8 cellular contexts compared by ENCODE assay signal in genomic region chr6:136547336-136547735, GRCh38. TPM values are rescaled to one million over a fixed set of nuclear protein-coding genes. Genes with fewer than 3 reads are reported as not detected.
DNase-seq lines count a peak whose midpoint lies in the region; ATAC-seq and TF ChIP-seq lines count a peak whose summit lies in the region.

No MANE protein-coding gene starts in this region.

- H4K20me1 ChIP-seq in H9 (ENCODE audit: control insufficient read depth, insufficient read depth, insufficient read length) = peaks cover 2% of the 10 kb centered on the region

- peaks cover 14% of the 10 kb centered on the region for H3K23me2 ChIP-seq in H9 (ENCODE audit: insufficient read length, low read depth, low read length, poor library complexity, severe bottlenecking)

- H3K4ac ChIP-seq in H9 (ENCODE audit: low read depth, low read length) = no peak overlapping the region

- H2AFZ ChIP-seq in H9 (ENCODE audit: low read length) = no peak overlapping the region

- H3K4me3 Mint-ChIP-seq in H9 = no peak overlapping the region; a peak in 1 of 5 replicates

- H2BK20ac ChIP-seq in H9 (ENCODE audit: low read depth, low read length, poor library complexity, severe bottlenecking) = no peak overlapping the region

- no peaks in the 10 kb centered on the region; the same call in 1 of the 2 replicates for H3K27me3 ChIP-seq in H9 (ENCODE audit: insufficient read depth, low read length)
- H3K27me3 ChIP-seq in Peyer's patch = no peaks in the 10 kb centered on the region
- peaks cover 0 to 2% of the 10 kb centered on the region in 2 donors for H3K27me3 ChIP-seq in tibial artery

- peaks cover 54 to 58% of the 10 kb centered on the region in 2 experiments for H3K4me1 Mint-ChIP-seq in H9

- TF ChIP-seq CTCF in H9 (conservative IDR thresholded peaks at IDR 0.05) (peak; percentile 77), Peyer's patch (IDR thresholded peaks at IDR 0.05) (peak in 4 of 6 experiments; percentile 22 to 71 (median 67)), fibroblast of mammary gland (conservative IDR thresholded peaks at IDR 0.05; ENCODE audit: control insufficient read depth, insufficient read depth, low read depth, low read length) (peak; percentile 89), tibial artery (IDR thresholded peaks at IDR 0.05) (peak; percentile 32 to 45)

- no peak overlapping the region for H2BK5ac ChIP-seq in H9 (ENCODE audit: insufficient read length, low read length)

- intact Hi-C loops in tibial artery (cut with DNase I; ENCODE audit: low total_unique reads) = no loop called here

- H3K4me3 ChIP-seq in Peyer's patch (no peak overlapping the region), fibroblast of mammary gland (ENCODE audit: control insufficient read depth, low read depth, low read length) (no peak overlapping the region), tibial artery (no peak overlapping the region)

- H3K36me3 ChIP-seq in Peyer's patch = no peaks in the 10 kb centered on the region
- H3K36me3 ChIP-seq in tibial artery = no peaks in the 10 kb centered on the region

- TF ChIP-seq POLR2A in Peyer's patch (IDR thresholded peaks at IDR 0.05) = no peak

- H2AK5ac ChIP-seq in H9 (ENCODE audit: insufficient read length, low read length) = no peak overlapping the region

- no peak overlapping the region for H3K14ac ChIP-seq in H9 (ENCODE audit: insufficient read depth, low read length)

- H3K79me1 ChIP-seq in H9 (ENCODE audit: insufficient read depth, low read depth, low read length, poor library complexity, severe bottlenecking) = peaks cover 5% of the 10 kb centered on the region

- H4K8ac ChIP-seq in H9 (replicated peaks; ENCODE audit: insufficient read length, low read depth, low read length) = no peak overlapping the region

- H3K27ac Mint-ChIP-seq in H9 = no peak overlapping the region

- no peak overlapping the region for H2BK15ac ChIP-seq in H9 (ENCODE audit: low read depth, low read length)

- H3K4me2 ChIP-seq in H9 (ENCODE audit: insufficient read depth, insufficient read length, low read length) = no peak overlapping the region

- H3K27me3 Mint-ChIP-seq in H9 (ENCODE audit: low read depth) = peaks cover 17% of the 10 kb centered on the region

- H3K9me3 ChIP-seq in H9 (ENCODE audit: control insufficient read depth, low read depth, low read length) (no peaks in the 10 kb centered on the region), Peyer's patch (peaks cover 0 to 5% (median 0%) of the 10 kb centered on the region in 4 donors), tibial artery (no peaks in the 10 kb centered on the region)

- H2BK120ac ChIP-seq in H9 (ENCODE audit: low read depth, low read length, poor library complexity, severe bottlenecking) = no peak overlapping the region

- DNase-seq in AG08396 (ENCODE audit: low spot score) (peak; percentile 53), H9 (no peak), Peyer's patch (no peak), fibroblast of mammary gland (ENCODE audit: low read depth) (peak; percentile 60), tibial artery (no peak)

- H3K9ac ChIP-seq in H9 (ENCODE audit: extremely low read depth, insufficient read length, low read length) = no peak overlapping the region

- H4K91ac ChIP-seq in H9 (ENCODE audit: insufficient read length, low read depth, low read length) = no peak overlapping the region

- H3K4me1 ChIP-seq in H9 (ENCODE audit: insufficient read depth, low read length) (peaks cover 8% of the 10 kb centered on the region; the same call in 1 of the 2 replicates), Peyer's patch (peaks cover 0 to 14% (median 7%) of the 10 kb centered on the region in 4 donors), tibial artery (peaks cover 0 to 20% (median 8%) of the 10 kb centered on the region in 4 donors)

- no peak overlapping the region for H2BK12ac ChIP-seq in H9 (ENCODE audit: insufficient read length, low read depth, low read length)

- H3K18ac ChIP-seq in H9 (ENCODE audit: insufficient read length, low read depth, low read length) = no peak overlapping the region

- no CpG with 5 or more reads among the region's 4 CpGs for WGBS in H9 (ENCODE audit: extremely low coverage, insufficient read length, low lambda C conversion rate)

- H3K27ac ChIP-seq in H9 (ENCODE audit: insufficient read length, low read depth, low read length) (no peak overlapping the region), Peyer's patch (no peak overlapping the region), tibial artery (no peak overlapping the region)

- no peak overlapping the region for H3T11ph ChIP-seq in H9 (ENCODE audit: low read length)

- H3K23ac ChIP-seq in H9 (ENCODE audit: insufficient read length, low read depth, low read length) = no peak overlapping the region

- ATAC-seq in HG02884 (IDR thresholded peaks at IDR 0.05; ENCODE audit: unreplicated experiment) = no peak
- no peak for ATAC-seq in GM21528 (IDR thresholded peaks at IDR 0.05; ENCODE audit: low FRiP score, unreplicated experiment)
- ATAC-seq in HG02642 (IDR thresholded peaks at IDR 0.05; ENCODE audit: poor library complexity, unreplicated experiment) = no peak

- H3K36me3 Mint-ChIP-seq in H9 (ENCODE audit: insufficient read depth in 1 of 3, low read depth in 3 of 3) = peaks cover 0 to 2% (median 0%) of the 10 kb centered on the region in 3 experiments; a peak in 2 of 7 replicates

- H3K56ac ChIP-seq in H9 (ENCODE audit: insufficient read length, low read depth, low read length) = no peak overlapping the region

- H4K5ac ChIP-seq in H9 (ENCODE audit: insufficient read length, low read depth, low read length) = no peak overlapping the region

- H3K9me3 Mint-ChIP-seq in H9 = no peaks in the 10 kb centered on the region

- H3K79me2 ChIP-seq in H9 (ENCODE audit: insufficient read depth, low read length) = peaks cover 16% of the 10 kb centered on the region; the same call in 1 of the 2 replicates

RNA-seq across cellular contexts. Expression of gene MAP7, which starts 2.9 kb away (rescaled TPM):
- total RNA-seq in H9 (2021) (50.2 and 51.1 TPM in 2 replicates), Peyer's patch (10 to 100 TPM; 16.5 to 47.1 (median 38.8) TPM)

Comparison
In these comparisons a context has a peak if more than half of its experiments do, and no peak if none do; other contexts are left out.
1. DNase-seq: peak in AG08396 (single experiment) and fibroblast of mammary gland (single experiment); none in H9 (single experiment), Peyer's patch (0 of 3) and tibial artery (0 of 2).
2. CTCF ChIP-seq: peak in every context shown above with its lines; median percentile 89 in fibroblast of mammary gland; 77 in H9; 67 in Peyer's patch; 38 in tibial artery.